ENCODE assay signal across 13 cellular contexts in genomic region chr1:15322648-15323350, GRCh38.
DNase-seq lines count a peak whose midpoint lies in the region; ATAC-seq, FAIRE-seq and TF ChIP-seq lines count a peak whose summit lies in the region.
"Had no signal": no experiment of that assay in that cellular context is flagged by ENCODE, and none has a peak within 500 bp of the region (broad histone marks: within the 10 kb centered on the region; RNA-seq: fewer than 3 reads in every experiment).

No MANE protein-coding gene starts in this region.

- WGBS in A549 (ENCODE audit: missing lambda C conversion rate): 66% methylated on average over 14 of the region's 14 CpGs

- no peak for TF ChIP-seq EP300 in A549 (IDR thresholded peaks at IDR 0.05)

- TF ChIP-seq POLR2A in A549 (IDR thresholded peaks at IDR 0.05; ENCODE audit: low read length): no peak

- H3K9me3 Mint-ChIP-seq in activated T-cell treated with anti-CD3 and anti-CD28 coated beads, Interleukin-2, amount 50 U/mL, for 24 hours: no peaks in the 10 kb centered on the region

- no peaks in the 10 kb centered on the region for H3K36me3 Mint-ChIP-seq in activated T-cell treated with anti-CD3 and anti-CD28 coated beads, Interleukin-2, amount 50 U/mL, for 24 hours (ENCODE audit: low read depth)
- H3K36me3 Mint-ChIP-seq: activated naive CD8-positive, alpha-beta T cell; CD4-positive, CD25-positive, alpha-beta regulatory T cell had no signal

- DNase-seq in A549 (ENCODE audit: low read depth in 1 of 2, low spot score in 1 of 2) (peak in 1 of 2 experiments; percentile 46), HK-2 (ENCODE audit: unreplicated experiment) (peak; percentile 17), SW480 (ENCODE audit: low spot score) (peak; percentile 30), left ventricle myocardium superior (peak; percentile 56), NCI-H1092 treated with DMSO at 0.1 percent for 48 hours (lab: John Stamatoyannopoulos, UW) (no peak)
- no peak for DNase-seq in activated T-cell treated with anti-CD3 and anti-CD28 coated beads, Interleukin-2, amount 50 U/mL, for 24 hours

- intact Hi-C loops in left ventricle myocardium superior (cut with micrococcal nuclease): no loop called here

- H3K9me3 ChIP-seq in A549: peaks cover 16% of the 10 kb centered on the region; the same call in 2 of the 3 replicates
- H3K9me3 ChIP-seq: suprapubic skin had no signal

- H3K4me3 Mint-ChIP-seq in activated T-cell treated with anti-CD3 and anti-CD28 coated beads, Interleukin-2, amount 50 U/mL, for 24 hours: no peak overlapping the region
- H3K4me3 Mint-ChIP-seq: activated CD4-positive, alpha-beta memory T cell treated with anti-CD3 and anti-CD28 coated beads, Interleukin-2, amount 10 ng/mL, durations not matched to agents 7 days and 5 days; activated naive CD8-positive, alpha-beta T cell; CD4-positive, CD25-positive, alpha-beta regulatory T cell had no signal

- H3K4me3 ChIP-seq in A549: no peak overlapping the region
- H3K4me3 ChIP-seq: lung, suprapubic skin had no signal

- POLR2A ChIA-PET in A549 (lab: Yijun Ruan, JAX): interaction anchor here (1.2 to 1.8 kb wide), 3 partner anchors 87 to 109 kb away, joined by 3 to 11 read pairs (median 6); partner anchors contain the start of gene EFHD2

- ATAC-seq in A549 (peak; percentile 78 to 84), left ventricle myocardium superior (peak; percentile 87), GM19467 (IDR thresholded peaks at IDR 0.05; ENCODE audit: unreplicated experiment) (no peak)
- ATAC-seq in activated CD4-positive, CD25-positive, alpha-beta regulatory T cell treated with anti-CD3 and anti-CD28 coated beads, Interleukin-2, amount 50 U/mL, for 24 hours: no peak

- no peak for TF ChIP-seq CTCF in A549 (IDR thresholded peaks at IDR 0.05)

- CTCF ChIA-PET in A549 (lab: Yijun Ruan, JAX): interaction anchor here (0.6 to 4.6 kb wide), 44 partner anchors 11 to 194 kb away, joined by 3 to 150 read pairs (median 6); partner anchors contain the start of genes CTRC, EFHD2 and TMEM51

- no peaks in the 10 kb centered on the region for H3K4me1 Mint-ChIP-seq in activated T-cell treated with anti-CD3 and anti-CD28 coated beads, Interleukin-2, amount 50 U/mL, for 24 hours (ENCODE audit: low read depth)

- H3K4me1 ChIP-seq in A549: peaks cover 18% of the 10 kb centered on the region

- no peak for TF ChIP-seq RAD21 in A549 (conservative IDR thresholded peaks at IDR 0.05 in 1 of 2, IDR thresholded peaks at IDR 0.05 in 1 of 2)

- peaks cover 3% of the 10 kb centered on the region for H3K27me3 Mint-ChIP-seq in activated T-cell treated with anti-CD3 and anti-CD28 coated beads, Interleukin-2, amount 50 U/mL, for 24 hours
- H3K27me3 Mint-ChIP-seq: activated naive CD8-positive, alpha-beta T cell had no signal

- peak overlapping the region; percentile 78 to 87 for H3K27ac ChIP-seq in A549
- H3K27ac ChIP-seq: suprapubic skin had no signal

- H3K27ac Mint-ChIP-seq in activated T-cell treated with anti-CD3 and anti-CD28 coated beads, Interleukin-2, amount 50 U/mL, for 24 hours: no peak overlapping the region
- H3K27ac Mint-ChIP-seq: activated CD4-positive, alpha-beta memory T cell treated with anti-CD3 and anti-CD28 coated beads, Interleukin-2, amount 10 ng/mL, durations not matched to agents 7 days and 5 days; activated naive CD8-positive, alpha-beta T cell; CD4-positive, CD25-positive, alpha-beta regulatory T cell had no signal

- no peak for FAIRE-seq in A549 (lab: Jason Lieb, UNC)

- H3K4me2 ChIP-seq in A549: peak overlapping the region; percentile 58

TF ChIP-seq in A549, 52 proteins besides CTCF, POLR2A, EP300 and RAD21:
- TF ChIP-seq, protein P1, sequence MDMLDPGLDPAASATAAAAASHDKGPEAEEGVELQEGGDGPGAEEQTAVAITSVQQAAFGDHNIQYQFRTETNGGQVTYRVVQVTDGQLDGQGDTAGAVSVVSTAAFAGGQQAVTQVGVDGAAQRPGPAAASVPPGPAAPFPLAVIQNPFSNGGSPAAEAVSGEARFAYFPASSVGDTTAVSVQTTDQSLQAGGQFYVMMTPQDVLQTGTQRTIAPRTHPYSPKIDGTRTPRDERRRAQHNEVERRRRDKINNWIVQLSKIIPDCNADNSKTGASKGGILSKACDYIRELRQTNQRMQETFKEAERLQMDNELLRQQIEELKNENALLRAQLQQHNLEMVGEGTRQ (IDR thresholded peaks at IDR 0.05): no peak
- TF ChIP-seq EHF (CRISPR knock-in tag; IDR thresholded peaks at IDR 0.05) (no peak), PHF8 (IDR thresholded peaks at IDR 0.05; ENCODE audit: borderline replicate concordance, low read depth) (no peak), ZSCAN20 (CRISPR knock-in tag; IDR thresholded peaks at IDR 0.05) (no peak), BHLHE40 (IDR thresholded peaks at IDR 0.05; ENCODE audit: low read depth, low read length) (no peak), KDM1A (IDR thresholded peaks at IDR 0.05; ENCODE audit: low read depth) (no peak), SMC3 (IDR thresholded peaks at IDR 0.05) (no peak), EHMT2 (IDR thresholded peaks at IDR 0.05; ENCODE audit: low read depth) (no peak), TFCP2L1 (CRISPR knock-in tag; IDR thresholded peaks at IDR 0.05) (no peak), MAZ (IDR thresholded peaks at IDR 0.05; ENCODE audit: borderline replicate concordance, low read depth, low read length) (no peak), CBX2 (IDR thresholded peaks at IDR 0.05; ENCODE audit: borderline replicate concordance, low read depth) (no peak)
- TF ChIP-seq, protein P2, sequence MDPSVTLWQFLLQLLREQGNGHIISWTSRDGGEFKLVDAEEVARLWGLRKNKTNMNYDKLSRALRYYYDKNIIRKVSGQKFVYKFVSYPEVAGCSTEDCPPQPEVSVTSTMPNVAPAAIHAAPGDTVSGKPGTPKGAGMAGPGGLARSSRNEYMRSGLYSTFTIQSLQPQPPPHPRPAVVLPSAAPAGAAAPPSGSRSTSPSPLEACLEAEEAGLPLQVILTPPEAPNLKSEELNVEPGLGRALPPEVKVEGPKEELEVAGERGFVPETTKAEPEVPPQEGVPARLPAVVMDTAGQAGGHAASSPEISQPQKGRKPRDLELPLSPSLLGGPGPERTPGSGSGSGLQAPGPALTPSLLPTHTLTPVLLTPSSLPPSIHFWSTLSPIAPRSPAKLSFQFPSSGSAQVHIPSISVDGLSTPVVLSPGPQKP (IDR thresholded peaks at IDR 0.05; ENCODE audit: low read depth, low read length): no peak

Comparison
In these comparisons a context has a peak if more than half of its experiments do, and no peak if none do; other contexts are left out.
1. ATAC-seq: peak in A549 (2 of 2) and left ventricle myocardium superior (single experiment); none in GM19467 (single experiment) and activated CD4-positive, CD25-positive, alpha-beta regulatory T cell treated with anti-CD3 and anti-CD28 coated beads, Interleukin-2, amount 50 U/mL, for 24 hours (0 of 2).
2. DNase-seq: peak in HK-2 (single experiment), SW480 (single experiment) and left ventricle myocardium superior (single experiment); none in NCI-H1092 treated with DMSO at 0.1 percent for 48 hours (single experiment) and activated T-cell treated with anti-CD3 and anti-CD28 coated beads, Interleukin-2, amount 50 U/mL, for 24 hours (single experiment).